In the genomic region with DNA sequence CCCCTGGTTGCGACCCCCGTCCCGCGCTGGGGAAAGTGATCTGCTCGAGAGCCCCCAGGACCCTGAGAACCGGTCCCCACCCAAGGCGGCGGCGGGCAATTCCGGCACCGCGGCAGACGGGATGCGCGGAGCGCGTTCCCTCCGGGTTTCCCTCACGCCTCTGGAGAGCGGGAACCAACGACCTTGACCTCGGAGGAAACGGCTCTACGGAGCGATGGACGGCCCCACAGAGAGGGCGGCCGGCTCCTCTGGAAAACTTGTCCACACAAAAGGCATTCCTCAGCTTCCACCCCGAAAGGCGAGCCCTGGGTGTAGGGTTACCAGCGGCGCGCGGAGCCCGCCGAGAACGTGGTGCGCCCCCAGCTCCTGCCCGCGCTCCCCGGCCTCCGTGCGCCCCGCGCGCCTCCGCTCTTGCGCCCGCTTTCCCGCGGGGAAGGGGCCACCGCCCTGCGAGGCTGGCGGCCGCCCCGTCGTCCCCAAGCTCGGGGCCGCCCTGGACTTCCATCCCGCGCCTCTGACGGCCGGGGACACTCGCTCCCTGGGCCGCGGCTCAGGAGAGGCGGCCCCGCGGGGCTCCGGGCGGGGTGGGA, we compare ENCODE assay signal across 9 cellular contexts. TPM values are rescaled to one million over a fixed set of nuclear protein-coding genes. Genes with fewer than 3 reads are reported as not detected.
DNase-seq lines count a peak whose midpoint lies in the region; ATAC-seq, FAIRE-seq and TF ChIP-seq lines count a peak whose summit lies in the region.
"Had no signal": no experiment of that assay in that cellular context is flagged by ENCODE, and none has a peak within 500 bp of the region (broad histone marks: within the 10 kb centered on the region; RNA-seq: fewer than 3 reads in every experiment).

No MANE protein-coding gene starts in this region.

- H3K4me3 ChIP-seq in HAP-1 (peak overlapping the region; percentile 25), mammary epithelial cell (replicated peaks in 1 of 3; ENCODE audit: insufficient read depth in 1 of 3, low read depth in 2 of 3, low read length in 3 of 3) (peak overlapping the region in 2 of 3 experiments; percentile 40 to 48), kidney (ENCODE audit: low read length in 2 of 2) (peak overlapping the region; percentile 52 to 64)

- H3K27ac ChIP-seq in mammary epithelial cell (ENCODE audit: insufficient read depth, low read depth, low read length) (no peak overlapping the region), kidney (ENCODE audit: low read depth in 2 of 2, low read length in 2 of 2) (peak overlapping the region; percentile 83 to 93)

- CTCF ChIA-PET in mammary epithelial cell (lab: Charles Lee; ENCODE audit: low non-redundant PET) = no interaction called here

- in situ Hi-C loops in ACHN (cut with HindIII; ENCODE audit: low pct_ligation_motif_present, low pct_unique_long_range_greater_than_20kb, low sequenced_read_pairs) (loop anchor here (25.0 kb wide), 1 partner anchor 250 kb away; no protein-coding TSS in a partner anchor), HAP-1 (cut with MboI; ENCODE audit: low sequenced_read_pairs) (no loop called here), mammary epithelial cell (cut with MboI; ENCODE audit: low sequenced_read_pairs in 2 of 2) (no loop called here)

- no TSS peak for BruUV-seq in mammary epithelial cell (replicated peaks; lab: Mats Ljungman, UMichigan)

- H3K9me3 ChIP-seq in HAP-1 (no peaks in the 10 kb centered on the region), mammary epithelial cell (replicated peaks; ENCODE audit: insufficient read depth, low read length) (no peaks in the 10 kb centered on the region), kidney (ENCODE audit: control insufficient read depth in 1 of 2, low read length in 2 of 2) (no peaks in the 10 kb centered on the region)

- TF ChIP-seq CTCF in mammary epithelial cell (conservative IDR thresholded peaks at IDR 0.05 in 1 of 2, IDR thresholded peaks at IDR 0.05 in 1 of 2; ENCODE audit: extremely low read depth in 1 of 2, insufficient read depth in 1 of 2, low read depth in 1 of 2, low read length in 2 of 2) = no peak
- no peak for TF ChIP-seq CTCF in kidney (IDR thresholded peaks at IDR 0.05; ENCODE audit: borderline replicate concordance, extremely low read depth, insufficient read depth)

- dilution Hi-C loops in mammary epithelial cell (cut with HindIII; ENCODE audit: low sequenced_read_pairs) = no loop called here

- ATAC-seq in stimulated activated naive CD8-positive, alpha-beta T cell treated with anti-CD3 and anti-CD28 coated beads, Interleukin-15, Interleukin-2, amounts not matched to agents 100 U/mL and 50 U/mL, for 24 hours = peak; percentile 26
- ATAC-seq in HG03442 (IDR thresholded peaks at IDR 0.05; ENCODE audit: unreplicated experiment) = no peak

- no peaks in the 10 kb centered on the region for H3K79me2 ChIP-seq in mammary epithelial cell (ENCODE audit: insufficient read depth, low read length)

- H2AFZ ChIP-seq in mammary epithelial cell (ENCODE audit: low read depth, low read length) = peak overlapping the region; percentile 81

- 2% methylated on average over 17 of the region's 71 CpGs for WGBS in mammary epithelial cell (ENCODE audit: low coverage, missing lambda C conversion rate)

- H4K20me1 ChIP-seq in mammary epithelial cell (ENCODE audit: insufficient read depth, low read length) = no peaks in the 10 kb centered on the region

- H3K4me1 ChIP-seq in HAP-1 (peaks cover 18% of the 10 kb centered on the region), mammary epithelial cell (ENCODE audit: insufficient read depth, low read length) (peaks cover 12% of the 10 kb centered on the region), kidney (ENCODE audit: control insufficient read depth in 1 of 2, insufficient read depth in 1 of 2, low read depth in 1 of 2, low read length in 2 of 2) (peaks cover 0 to 12% of the 10 kb centered on the region in 2 donors)

- H3K9ac ChIP-seq in mammary epithelial cell (ENCODE audit: insufficient read depth, low read length) = no peak overlapping the region
- peak overlapping the region; percentile 28 to 84 for H3K9ac ChIP-seq in kidney (ENCODE audit: low read length in 2 of 2)

- peak overlapping the region; percentile 92 for H3K4me2 ChIP-seq in mammary epithelial cell (ENCODE audit: insufficient read depth, low read depth, low read length)

- intact Hi-C loops in mammary epithelial cell (cut with micrococcal nuclease) (no loop called here), kidney (cut with DNase I) (no loop called here)

- H3K36me3 ChIP-seq in HAP-1 (replicated peaks) (no peaks in the 10 kb centered on the region), mammary epithelial cell (ENCODE audit: insufficient read depth, low read length) (no peaks in the 10 kb centered on the region), kidney (ENCODE audit: control insufficient read depth in 1 of 2, insufficient read depth in 2 of 2, low read length in 2 of 2) (no peaks in the 10 kb centered on the region)

- no peaks in the 10 kb centered on the region for H3K27me3 ChIP-seq in HAP-1 (ENCODE audit: low read depth)
- H3K27me3 ChIP-seq in mammary epithelial cell (ENCODE audit: insufficient read depth, low read length) = peaks cover 5% of the 10 kb centered on the region

- FAIRE-seq in kidney (lab: Jason Lieb, UNC) = no peak
- FAIRE-seq: islet of Langerhans had no signal

- DNase-seq in ACHN (peak; percentile 42), HAP-1 (ENCODE audit: low spot score in 2 of 2) (peak in 1 of 2 experiments; percentile 53), mammary epithelial cell (no peak), kidney (no peak), NCI-H2029 treated with DMSO at 0.1 percent for 48 hours (lab: John Stamatoyannopoulos, UW) (no peak), Ammon's horn (ENCODE audit: low spot score) (no peak)
- no peak for DNase-seq in stimulated activated naive CD8-positive, alpha-beta T cell treated with anti-CD3 and anti-CD28 coated beads, Interleukin-15, Interleukin-2, amounts not matched to agents 100 U/mL and 50 U/mL, for 24 hours

RNA-seq across cellular contexts. Expression of a gene that starts 0.4 kb away (rescaled TPM):
- total RNA-seq in mammary epithelial cell (1 to 10 TPM in 1 of 2 donors, under 1 TPM in 1; 0.26 to 3.7 TPM), kidney (12.3 TPM)
- polyA plus RNA-seq in mammary epithelial cell (0.03 TPM), kidney (ENCODE audit: insufficient read depth, low read depth, low replicate concordance) (5.4 TPM)
- not detected for polyA minus RNA-seq in mammary epithelial cell
